8 cellular contexts compared by ENCODE assay signal in genomic region chr15:47196057-47196456, GRCh38.
A peak's percentile ranks its signal among the peaks of the same experiment; 100 is the strongest.
DNase-seq lines count a peak whose midpoint lies in the region; ATAC-seq, FAIRE-seq and TF ChIP-seq lines count a peak whose summit lies in the region.

No MANE protein-coding gene starts in this region.

- ATAC-seq in HG03442 (IDR thresholded peaks at IDR 0.05; ENCODE audit: unreplicated experiment) = peak; percentile 92

- DNase-seq in CD1c-positive myeloid dendritic cell (ENCODE audit: extremely low spot score) (peak; percentile 55), GM19239 (ENCODE audit: insufficient read length, low spot score) (peak; percentile 22), NCI-H345 (lab: John Stamatoyannopoulos, UW) (peak; percentile 80), epithelial cell of proximal tubule (ENCODE audit: low read depth) (peak; percentile 37), middle frontal gyrus (ENCODE audit: extremely low spot score, low spot score) (peak; percentile 40), stromal cell of bone marrow (ENCODE audit: low read depth) (peak; percentile 77)
- peak; percentile 4 to 5 for DNase-seq in activated CD4-positive, alpha-beta T cell treated with anti-CD3 and anti-CD28 coated beads for 4 hours

- no peak overlapping the region for H3K4me3 ChIP-seq in epithelial cell of proximal tubule (ENCODE audit: low read depth, low read length)

- peak; percentile 93 for TF ChIP-seq CTCF in epithelial cell of proximal tubule (conservative IDR thresholded peaks at IDR 0.05; ENCODE audit: low read depth, low read length)

- peak; percentile 82 for FAIRE-seq in GM19239 (lab: Jason Lieb, UNC)

Comparison
In these comparisons a context has a peak if more than half of its experiments do, and no peak if none do; other contexts are left out.
1. DNase-seq: peak in every context shown above with its lines; median percentile 80 in NCI-H345; 77 in stromal cell of bone marrow; 55 in CD1c-positive myeloid dendritic cell; 40 in middle frontal gyrus; 37 in epithelial cell of proximal tubule; 22 in GM19239; 4 in activated CD4-positive, alpha-beta T cell treated with anti-CD3 and anti-CD28 coated beads for 4 hours.